ENCODE assay signal across 16 cellular contexts in genomic region chr15:71219101-71219500, GRCh38.
"Had no signal": no experiment of that assay in that cellular context is flagged by ENCODE, and none has a peak within 500 bp of the region (broad histone marks: within the 10 kb centered on the region; RNA-seq: fewer than 3 reads in every experiment).

No MANE protein-coding gene starts in this region.

- DNase-seq: activated CD4-positive, alpha-beta T cell treated with anti-CD3 and anti-CD28 coated beads, Interleukin-2, amount 10 ng/mL, durations not matched to agents 24 days and 14 days; activated CD4-positive, CD25-positive, alpha-beta regulatory T cell; activated CD8-positive, alpha-beta memory T cell treated with anti-CD3 and anti-CD28 coated beads, Interleukin-2, amount 50 U/mL, for 48 hours; activated gamma-delta T cell; activated T-cell treated with anti-CD3 and anti-CD28 coated beads, Interleukin-2, amount 50 U/mL, for 72 hours; amniotic stem cell; cortex of kidney; effector CD8-positive, alpha-beta T cell; hippocampal formation; kidney; ovary; sigmoid colon; stimulated activated CD4-positive, alpha-beta T cell treated with anti-CD3 and anti-CD28 coated beads, Interleukin-1b, Interleukin-23, amount 100 ng/mL, for 48 hours; T-helper 17 cell had no signal

- H3K9me3 ChIP-seq: ovary, sigmoid colon, tibial nerve had no signal

- H3K27me3 ChIP-seq: ovary, tibial nerve had no signal

- H3K4me3 ChIP-seq: ovary, sigmoid colon, tibial nerve had no signal

- H3K27ac ChIP-seq: ovary had no signal

- H3K36me3 ChIP-seq: ovary, sigmoid colon, tibial nerve had no signal

- ATAC-seq: activated naive CD4-positive, alpha-beta T cell treated with anti-CD3 and anti-CD28 coated beads, Interleukin-2, amount 50 U/mL, for 72 hours; activated T-cell treated with anti-CD3 and anti-CD28 coated beads, Interleukin-2, amount 50 U/mL, for 72 hours; T-helper 17 cell had no signal
